In genomic region chr16:50619702-50620491, GRCh38 we compare ENCODE assay signal across 1 cellular context.
TF ChIP-seq lines count a peak whose summit lies in the region.

No MANE protein-coding gene starts in this region.

TF ChIP-seq in HepG2, 621 proteins besides CTCF, POLR2A, EP300 and RAD21 (continued from another document):
- peak; percentile 25; the same call in 1 of the 2 replicates for TF ChIP-seq POLR2AphosphoS5 (IDR thresholded peaks at IDR 0.05; ENCODE audit: low read depth, low read length)
- no peak for TF ChIP-seq MLX (CRISPR knock-in tag; IDR thresholded peaks at IDR 0.05)
- TF ChIP-seq ZNF264 (CRISPR knock-in tag; IDR thresholded peaks at IDR 0.05), result no peak
- no peak for TF ChIP-seq BORCS8-MEF2B (CRISPR knock-in tag; IDR thresholded peaks at IDR 0.05)
- TF ChIP-seq ZKSCAN8 (CRISPR knock-in tag; IDR thresholded peaks at IDR 0.05; ENCODE audit: borderline replicate concordance), result peak; percentile 59; the same call in 1 of the 2 replicates
- no peak for TF ChIP-seq ZNF282 (IDR thresholded peaks at IDR 0.05; ENCODE audit: partially characterized antibody)
- TF ChIP-seq SIN3B (IDR thresholded peaks at IDR 0.05; ENCODE audit: low read length), result no peak
